ENCODE assay signal across 1 cellular context in genomic region chr15:82303956-82304640, GRCh38.
TF ChIP-seq lines count a peak whose summit lies in the region.

No MANE protein-coding gene starts in this region.

TF ChIP-seq in WTC11, 78 proteins besides CTCF, POLR2A, EP300 and RAD21 (continued from another document):
- no peak for TF ChIP-seq ZNF671 (CRISPR knock-in tag; IDR thresholded peaks at IDR 0.05)
- no peak for TF ChIP-seq ELF4 (CRISPR knock-in tag; IDR thresholded peaks at IDR 0.05; ENCODE audit: low read depth)
- no peak for TF ChIP-seq ERG (CRISPR knock-in tag; IDR thresholded peaks at IDR 0.05)
- no peak for TF ChIP-seq GABPB1 (CRISPR knock-in tag; IDR thresholded peaks at IDR 0.05)
- no peak for TF ChIP-seq NR2C2 (CRISPR knock-in tag; IDR thresholded peaks at IDR 0.05)
- TF ChIP-seq HMGA2 (CRISPR knock-in tag; IDR thresholded peaks at IDR 0.05) = no peak
- no peak for TF ChIP-seq ATF1 (CRISPR knock-in tag; IDR thresholded peaks at IDR 0.05)
- TF ChIP-seq STAT6 (CRISPR knock-in tag; conservative IDR thresholded peaks at IDR 0.05; ENCODE audit: low read depth) = no peak
- TF ChIP-seq CBFB (CRISPR knock-in tag; IDR thresholded peaks at IDR 0.05; ENCODE audit: low read depth) = no peak
- TF ChIP-seq ZNF532 (CRISPR knock-in tag; IDR thresholded peaks at IDR 0.05; ENCODE audit: borderline replicate concordance) = no peak
- TF ChIP-seq ZNF281 (CRISPR knock-in tag; IDR thresholded peaks at IDR 0.05) = no peak
- no peak for TF ChIP-seq PREB (CRISPR knock-in tag; IDR thresholded peaks at IDR 0.05; ENCODE audit: borderline replicate concordance)
- TF ChIP-seq E2F4 (CRISPR knock-in tag; IDR thresholded peaks at IDR 0.05; ENCODE audit: borderline replicate concordance, low read depth) = no peak
